20 cellular contexts compared by ENCODE assay signal in the genomic region with DNA sequence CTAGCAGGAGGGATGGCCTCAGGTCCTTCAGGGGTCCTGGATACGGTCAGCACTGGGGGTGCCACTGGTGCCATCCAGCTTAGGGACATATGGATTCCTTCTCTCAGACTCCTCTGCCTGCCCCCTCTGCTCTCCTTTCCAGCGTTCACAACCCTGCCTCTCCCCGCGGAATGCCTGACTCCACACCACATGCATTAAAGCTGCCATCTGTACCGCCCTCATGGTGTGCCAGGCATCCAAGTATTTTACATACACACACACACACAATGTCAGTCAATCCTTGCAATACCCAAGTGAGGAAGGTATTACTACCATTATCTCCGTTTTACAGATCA.
DNase-seq lines count a peak whose midpoint lies in the region; ATAC-seq and TF ChIP-seq lines count a peak whose summit lies in the region.
"Had no signal": no experiment of that assay in that cellular context is flagged by ENCODE, and none has a peak within 500 bp of the region (broad histone marks: within the 10 kb centered on the region; RNA-seq: fewer than 3 reads in every experiment).

No MANE protein-coding gene starts in this region.

- ATAC-seq in HG03565 (IDR thresholded peaks at IDR 0.05; ENCODE audit: unreplicated experiment) (no peak), HG02884 (IDR thresholded peaks at IDR 0.05; ENCODE audit: unreplicated experiment) (no peak), HG03460 (IDR thresholded peaks at IDR 0.05; ENCODE audit: unreplicated experiment) (no peak)
- no peak for ATAC-seq in activated T-cell treated with anti-CD3 and anti-CD28 coated beads, Interleukin-2, amount 50 U/mL, for 72 hours (replicated peaks in 1 of 2)

- intact Hi-C loops in Calu3 (cut with micrococcal nuclease; ENCODE audit: unreplicated experiment) = no loop called here

- no peak overlapping the region for H3K4me3 Mint-ChIP-seq in Calu3 (ENCODE audit: low read depth, unreplicated experiment)
- no peak overlapping the region for H3K4me3 Mint-ChIP-seq in brain
- H3K4me3 Mint-ChIP-seq in activated T-cell treated with anti-CD3 and anti-CD28 coated beads, Interleukin-2, amount 50 U/mL, for 72 hours = no peak overlapping the region
- H3K4me3 Mint-ChIP-seq: CD4-positive, alpha-beta memory T cell; mesothelial cell of epicardium had no signal

- CTCF ChIA-PET in Calu3 (lab: Charles Lee) = interaction anchor here (1.1 kb wide), 1 partner anchor 28 kb away, joined by 3 read pairs; no protein-coding TSS in a partner anchor

- peaks cover 40% of the 10 kb centered on the region for H3K4me1 Mint-ChIP-seq in Calu3 (ENCODE audit: low read depth, unreplicated experiment)
- H3K4me1 Mint-ChIP-seq in brain = peaks cover 58% of the 10 kb centered on the region
- H3K4me1 Mint-ChIP-seq in activated T-cell treated with anti-CD3 and anti-CD28 coated beads, Interleukin-2, amount 50 U/mL, for 72 hours (ENCODE audit: low read depth) = peaks cover 17% of the 10 kb centered on the region

- peak overlapping the region; percentile 16 for H3K27ac ChIP-seq in muscle layer of duodenum (ENCODE audit: low read length)
- peak overlapping the region; percentile 6 for H3K27ac ChIP-seq in subcutaneous abdominal adipose tissue (ENCODE audit: low read depth, low read length)

- no peaks in the 10 kb centered on the region for H3K36me3 ChIP-seq in muscle layer of duodenum (ENCODE audit: control insufficient read depth in 1 of 2, insufficient read depth in 2 of 2, low read length in 2 of 2)
- H3K36me3 ChIP-seq in subcutaneous abdominal adipose tissue (ENCODE audit: control insufficient read depth in 5 of 5, insufficient read depth in 5 of 5, low read length in 5 of 5) = no peaks in the 10 kb centered on the region

- peaks cover 9% of the 10 kb centered on the region for H3K36me3 Mint-ChIP-seq in Calu3 (ENCODE audit: insufficient read depth, unreplicated experiment)
- H3K36me3 Mint-ChIP-seq in brain = no peaks in the 10 kb centered on the region
- H3K36me3 Mint-ChIP-seq in activated T-cell treated with anti-CD3 and anti-CD28 coated beads, Interleukin-2, amount 50 U/mL, for 72 hours (ENCODE audit: insufficient read depth in 2 of 2) = no peaks in the 10 kb centered on the region
- H3K36me3 Mint-ChIP-seq: CD4-positive, alpha-beta memory T cell; mesothelial cell of epicardium had no signal

- H3K9ac ChIP-seq in subcutaneous abdominal adipose tissue (ENCODE audit: low read length in 5 of 5) = no peak overlapping the region

- H3K27ac Mint-ChIP-seq in Calu3 (ENCODE audit: unreplicated experiment) = peak overlapping the region; percentile 41
- peak overlapping the region in 4 of 5 experiments; percentile 42 to 91 (median 64) for H3K27ac Mint-ChIP-seq in brain
- no peak overlapping the region for H3K27ac Mint-ChIP-seq in activated T-cell treated with anti-CD3 and anti-CD28 coated beads, Interleukin-2, amount 50 U/mL, for 72 hours
- H3K27ac Mint-ChIP-seq: CD4-positive, alpha-beta memory T cell had no signal

- BruUV-seq in Calu3 (replicated peaks; lab: Mats Ljungman, UMichigan) = no TSS peak

- peaks cover 21 to 35% of the 10 kb centered on the region in 2 donors for H3K4me1 ChIP-seq in muscle layer of duodenum (ENCODE audit: control insufficient read depth in 1 of 2, insufficient read depth in 2 of 2, low read length in 2 of 2)
- peaks cover 31 to 81% (median 67%) of the 10 kb centered on the region in 5 donors for H3K4me1 ChIP-seq in subcutaneous abdominal adipose tissue (ENCODE audit: control insufficient read depth in 5 of 5, insufficient read depth in 5 of 5, low read length in 5 of 5)

- H3K4me3 ChIP-seq in muscle layer of duodenum (ENCODE audit: low read depth in 1 of 2, low read length in 2 of 2) = no peak overlapping the region
- no peak overlapping the region for H3K4me3 ChIP-seq in subcutaneous abdominal adipose tissue (ENCODE audit: low read depth in 1 of 5, low read length in 5 of 5)

- DNase-seq in Calu3 = no peak
- no peak for DNase-seq in activated T-cell treated with anti-CD3 and anti-CD28 coated beads, Interleukin-2, amount 50 U/mL, for 72 hours
- DNase-seq: activated CD4-positive, alpha-beta T cell treated with anti-CD3 and anti-CD28 coated beads for 1 hour; activated CD8-positive, alpha-beta memory T cell treated with anti-CD3 and anti-CD28 coated beads for 24 hours; activated naive CD4-positive, alpha-beta T cell treated with anti-CD3 and anti-CD28 coated beads, Interleukin-2, amount 50 U/mL, for 16 hours; activated T-cell treated with anti-CD3 and anti-CD28 coated beads, Interleukin-2, amount 50 U/mL, for 48 hours; CD4-positive, alpha-beta memory T cell; DMS79; erythroblast; H7; NCI-H1105 treated with DMSO at 0.1 percent for 48 hours; NCI-H69; SHP77 had no signal

- no peaks in the 10 kb centered on the region for H3K9me3 ChIP-seq in muscle layer of duodenum (ENCODE audit: control insufficient read depth in 1 of 2, low read length in 2 of 2)
- H3K9me3 ChIP-seq in subcutaneous abdominal adipose tissue (ENCODE audit: control insufficient read depth in 5 of 5, low read length in 5 of 5) = no peaks in the 10 kb centered on the region

- H3K27me3 ChIP-seq in muscle layer of duodenum (ENCODE audit: low read depth, low read length) = no peaks in the 10 kb centered on the region
- no peaks in the 10 kb centered on the region for H3K27me3 ChIP-seq in subcutaneous abdominal adipose tissue (ENCODE audit: control insufficient read depth in 5 of 5, insufficient read depth in 4 of 5, low read length in 5 of 5)

- H3K27me3 Mint-ChIP-seq in Calu3 (ENCODE audit: unreplicated experiment) (no peaks in the 10 kb centered on the region), brain (no peaks in the 10 kb centered on the region)
- peaks cover 18% of the 10 kb centered on the region for H3K27me3 Mint-ChIP-seq in activated T-cell treated with anti-CD3 and anti-CD28 coated beads, Interleukin-2, amount 50 U/mL, for 72 hours (ENCODE audit: low read depth)

- no peak for TF ChIP-seq CTCF in Calu3 (IDR thresholded peaks at IDR 0.05; ENCODE audit: unreplicated experiment)
- TF ChIP-seq CTCF in brain (conservative IDR thresholded peaks at IDR 0.05) = no peak

- H3K9me3 Mint-ChIP-seq in Calu3 (ENCODE audit: low read depth, unreplicated experiment) = no peaks in the 10 kb centered on the region
- no peaks in the 10 kb centered on the region for H3K9me3 Mint-ChIP-seq in brain
- no peaks in the 10 kb centered on the region for H3K9me3 Mint-ChIP-seq in activated T-cell treated with anti-CD3 and anti-CD28 coated beads, Interleukin-2, amount 50 U/mL, for 72 hours
- H3K9me3 Mint-ChIP-seq: CD4-positive, alpha-beta memory T cell; mesothelial cell of epicardium had no signal
